In the genomic region with DNA sequence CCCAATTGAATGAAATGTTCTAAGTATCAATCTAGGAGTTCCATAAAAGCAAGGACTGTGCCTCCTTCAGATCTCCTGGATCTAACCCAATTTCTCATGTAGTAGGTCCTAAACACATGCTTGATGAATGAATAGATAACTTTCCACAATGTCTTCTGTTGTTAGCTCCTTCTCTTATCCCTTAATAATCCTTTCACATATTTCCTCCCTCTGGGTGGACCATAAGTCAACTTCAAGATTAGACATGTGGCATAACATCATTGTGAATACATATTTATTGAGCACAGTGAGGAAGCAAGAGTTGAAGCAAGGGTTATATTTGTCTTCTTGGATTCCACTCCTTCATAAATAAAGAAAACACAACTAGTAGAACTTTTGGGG, we compare ENCODE assay signal across 37 cellular contexts.
"Had no signal": no experiment of that assay in that cellular context is flagged by ENCODE, and none has a peak within 500 bp of the region (broad histone marks: within the 10 kb centered on the region; RNA-seq: fewer than 3 reads in every experiment).

No MANE protein-coding gene starts in this region.

- H3K9me3 Mint-ChIP-seq: activated CD4-positive, alpha-beta memory T cell treated with anti-CD3 and anti-CD28 coated beads for 36 hours; activated CD8-positive, alpha-beta T cell treated with anti-CD3 and anti-CD28 coated beads for 36 hours; activated naive CD4-positive, alpha-beta T cell treated with anti-CD3 and anti-CD28 coated beads for 36 hours; activated naive CD4-positive, alpha-beta T cell treated with anti-CD3 and anti-CD28 coated beads, Interleukin-2, amount 50 U/mL, for 72 hours; activated T-cell treated with anti-CD3 and anti-CD28 coated beads, Interleukin-2, amount 50 U/mL, for 4 hours; activated T-helper 1 cell treated with anti-CD3 and anti-CD28 coated beads, Interleukin-12 subunit alpha, Interleukin-12 subunit beta, Interleukin-2, Interleukin-4 antibody, amounts not matched to agents 30 ng/mL and 10 ng/mL and 1 ng/mL, durations not matched to agents 14 hours and 24 hours and 36 hours; activated T-helper 17 cell treated with anti-CD3 and anti-CD28 coated beads, Interleukin-2, amount 50 U/mL, for 72 hours; T-helper 1 cell treated with Interleukin-12 subunit alpha and Interleukin-12 subunit beta and Interleukin-4 antibody, amounts not matched to agents 30 μg/mL and 1 μg/mL, for 36 hours; T-helper 2 cell treated with Interferon-gamma antibody and Interleukin-4, amounts not matched to agents 5 μg/mL and 100 μg/mL, for 36 hours had no signal

- H3K4me1 Mint-ChIP-seq: activated B cell treated with CpG ODN at 0.5 μM for 24 hours; activated CD4-positive, alpha-beta T cell treated with anti-CD3 and anti-CD28 coated beads, Interleukin-2, amount 10 ng/mL, durations not matched to agents 24 days and 14 days; activated naive CD8-positive, alpha-beta T cell treated with anti-CD3 and anti-CD28 coated beads for 36 hours; activated T-helper 17 cell treated with anti-CD3 and anti-CD28 coated beads, Interleukin-2, amount 50 U/mL, for 72 hours had no signal

- ATAC-seq: activated CD8-positive, alpha-beta T cell treated with anti-CD3 and anti-CD28 coated beads for 36 hours; activated naive CD4-positive, alpha-beta T cell treated with anti-CD3 and anti-CD28 coated beads, Interleukin-2, amount 50 U/mL, for 72 hours; activated T-cell treated with anti-CD3 and anti-CD28 coated beads, Interleukin-2, amount 50 U/mL, for 4 hours; activated T-cell treated with anti-CD3 and anti-CD28 coated beads, Interleukin-2, amount 50 U/mL, for 72 hours; activated T-helper 17 cell treated with anti-CD3 and anti-CD28 coated beads, Interleukin-2, amount 50 U/mL, for 72 hours; body of pancreas had no signal

- H3K27ac Mint-ChIP-seq: activated B cell treated with CpG ODN at 0.5 μM for 24 hours; activated CD4-positive, alpha-beta memory T cell treated with anti-CD3 and anti-CD28 coated beads for 36 hours; activated CD4-positive, alpha-beta T cell treated with anti-CD3 and anti-CD28 coated beads, Interleukin-2, amount 10 ng/mL, durations not matched to agents 24 days and 14 days; activated CD8-positive, alpha-beta T cell treated with anti-CD3 and anti-CD28 coated beads for 36 hours; activated naive CD4-positive, alpha-beta T cell treated with anti-CD3 and anti-CD28 coated beads for 36 hours; activated naive CD4-positive, alpha-beta T cell treated with anti-CD3 and anti-CD28 coated beads, Interleukin-2, amount 50 U/mL, for 72 hours; activated naive CD8-positive, alpha-beta T cell treated with anti-CD3 and anti-CD28 coated beads for 36 hours; activated T-cell treated with anti-CD3 and anti-CD28 coated beads, Interleukin-2, amount 50 U/mL, for 72 hours; activated T-helper 1 cell treated with anti-CD3 and anti-CD28 coated beads, Interleukin-12 subunit alpha, Interleukin-12 subunit beta, Interleukin-2, Interleukin-4 antibody, amounts not matched to agents 30 ng/mL and 10 ng/mL and 1 ng/mL, durations not matched to agents 14 hours and 24 hours and 36 hours; activated T-helper 17 cell treated with anti-CD3 and anti-CD28 coated beads, Interleukin-2, amount 50 U/mL, for 72 hours; T-helper 1 cell treated with Interleukin-12 subunit alpha and Interleukin-12 subunit beta and Interleukin-4 antibody, amounts not matched to agents 30 μg/mL and 1 μg/mL, for 36 hours; T-helper 2 cell treated with Interferon-gamma antibody and Interleukin-4, amounts not matched to agents 5 μg/mL and 100 μg/mL, for 36 hours had no signal

- H3K4me3 ChIP-seq: adrenal gland, body of pancreas, breast epithelium had no signal

- H3K4me1 ChIP-seq: adrenal gland, body of pancreas, breast epithelium had no signal

- H3K36me3 Mint-ChIP-seq: activated CD4-positive, alpha-beta memory T cell treated with anti-CD3 and anti-CD28 coated beads for 36 hours; activated naive CD4-positive, alpha-beta T cell treated with anti-CD3 and anti-CD28 coated beads, Interleukin-2, amount 50 U/mL, for 72 hours; activated naive CD8-positive, alpha-beta T cell treated with anti-CD3 and anti-CD28 coated beads for 36 hours had no signal

- H3K36me3 ChIP-seq: adrenal gland, brain microvascular endothelial cell, breast epithelium had no signal

- H3K4me3 Mint-ChIP-seq: activated B cell treated with CpG ODN at 0.5 μM for 24 hours; activated CD4-positive, alpha-beta memory T cell treated with anti-CD3 and anti-CD28 coated beads for 36 hours; activated CD4-positive, alpha-beta T cell treated with anti-CD3 and anti-CD28 coated beads, Interleukin-2, amount 10 ng/mL, durations not matched to agents 24 days and 14 days; activated CD8-positive, alpha-beta T cell treated with anti-CD3 and anti-CD28 coated beads for 36 hours; activated naive CD4-positive, alpha-beta T cell treated with anti-CD3 and anti-CD28 coated beads for 36 hours; activated naive CD8-positive, alpha-beta T cell treated with anti-CD3 and anti-CD28 coated beads for 36 hours; activated T-cell treated with anti-CD3 and anti-CD28 coated beads, Interleukin-2, amount 50 U/mL, for 4 hours; activated T-cell treated with anti-CD3 and anti-CD28 coated beads, Interleukin-2, amount 50 U/mL, for 72 hours; activated T-helper 1 cell treated with anti-CD3 and anti-CD28 coated beads, Interleukin-12 subunit alpha, Interleukin-12 subunit beta, Interleukin-2, Interleukin-4 antibody, amounts not matched to agents 30 ng/mL and 10 ng/mL and 1 ng/mL, durations not matched to agents 14 hours and 24 hours and 36 hours; activated T-helper 17 cell treated with anti-CD3 and anti-CD28 coated beads, Interleukin-2, amount 50 U/mL, for 72 hours; T-helper 1 cell treated with Interleukin-12 subunit alpha and Interleukin-12 subunit beta and Interleukin-4 antibody, amounts not matched to agents 30 μg/mL and 1 μg/mL, for 36 hours; T-helper 2 cell treated with Interferon-gamma antibody and Interleukin-4, amounts not matched to agents 5 μg/mL and 100 μg/mL, for 36 hours had no signal

- DNase-seq: activated B cell treated with CpG ODN at 0.5 μM for 24 hours; activated CD4-positive, alpha-beta memory T cell treated with anti-CD3 and anti-CD28 coated beads for 36 hours; activated CD4-positive, alpha-beta T cell treated with anti-CD3 and anti-CD28 coated beads for 4 hours; activated CD4-positive, alpha-beta T cell treated with anti-CD3 and anti-CD28 coated beads, Interleukin-2, amount 10 ng/mL, durations not matched to agents 24 days and 14 days; activated CD4-positive, alpha-beta T cell treated with anti-CD3 and anti-CD28 coated beads, Interleukin-2, amount 50 U/mL, for 1 hour; activated CD4-positive, alpha-beta T cell treated with anti-CD3 and anti-CD28 coated beads, Interleukin-2, amount 50 U/mL, for 4 hours; activated CD4-positive, CD25-positive, alpha-beta regulatory T cell treated with anti-CD3 and anti-CD28 coated beads, Interleukin-2, amount 50 U/mL, for 72 hours; activated CD8-positive, alpha-beta memory T cell treated with anti-CD3 and anti-CD28 coated beads, Interleukin-2, amount 50 U/mL, for 4 hours; activated CD8-positive, alpha-beta T cell treated with anti-CD3 and anti-CD28 coated beads for 36 hours; activated effector memory CD4-positive, alpha-beta T cell treated with anti-CD3 and anti-CD28 coated beads, Interleukin-2, amount 50 U/mL, for 16 hours; activated gamma-delta T cell treated with Interleukin-2 at 50 U/mL for 16 hours; activated naive CD4-positive, alpha-beta T cell; activated naive CD4-positive, alpha-beta T cell treated with anti-CD3 and anti-CD28 coated beads for 36 hours; activated naive CD4-positive, alpha-beta T cell treated with anti-CD3 and anti-CD28 coated beads, Interleukin-2, amount 50 U/mL, for 16 hours; activated naive CD8-positive, alpha-beta T cell treated with anti-CD3 and anti-CD28 coated beads for 36 hours; activated T-cell treated with anti-CD3 and anti-CD28 coated beads for 4 hours; activated T-cell treated with anti-CD3 and anti-CD28 coated beads, Interleukin-2, amount 50 U/mL, for 1 hour; activated T-cell treated with anti-CD3 and anti-CD28 coated beads, Interleukin-2, amount 50 U/mL, for 4 hours; activated T-cell treated with anti-CD3 and anti-CD28 coated beads, Interleukin-2, amount 50 U/mL, for 72 hours; adrenal gland; amniotic stem cell; aorta; body of pancreas; brain microvascular endothelial cell; central memory CD4-positive, alpha-beta T cell; T-helper 1 cell; T-helper 2 cell; T-helper 9 cell had no signal

- H3K9me3 ChIP-seq: adrenal gland, body of pancreas, breast epithelium had no signal

- H3K27ac ChIP-seq: adrenal gland, body of pancreas, brain microvascular endothelial cell, breast epithelium, VCaP had no signal

- H3K27me3 Mint-ChIP-seq: activated CD4-positive, alpha-beta T cell treated with anti-CD3 and anti-CD28 coated beads, Interleukin-2, amount 10 ng/mL, durations not matched to agents 24 days and 14 days had no signal

- H3K27me3 ChIP-seq: adrenal gland, body of pancreas, brain microvascular endothelial cell, breast epithelium had no signal

- FAIRE-seq: astrocyte, TTC549 had no signal
